Comparison of ENCODE assay signal across 8 cellular contexts in the genomic region with DNA sequence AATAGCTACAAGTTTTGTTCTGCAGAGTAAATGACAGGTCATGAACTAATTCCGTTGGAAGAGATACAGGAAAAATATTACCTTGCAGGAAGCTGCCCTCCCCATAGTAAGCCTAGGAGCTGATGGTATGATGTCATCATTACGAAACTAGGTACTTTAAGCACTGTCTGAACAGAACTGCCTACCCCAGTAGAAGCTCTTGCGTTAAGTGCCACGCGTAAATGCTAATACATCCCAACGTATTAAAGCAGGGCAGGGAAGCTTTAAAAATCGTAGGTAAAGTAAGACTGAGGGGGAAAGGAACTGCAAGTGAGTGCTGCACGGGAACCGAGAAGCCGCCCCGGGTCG. TPM values are rescaled to one million over a fixed set of nuclear protein-coding genes. Genes with fewer than 3 reads are reported as not detected.
DNase-seq lines count a peak whose midpoint lies in the region; ATAC-seq and TF ChIP-seq lines count a peak whose summit lies in the region.

No MANE protein-coding gene starts in this region.

- TF ChIP-seq CTCF in breast epithelium (IDR thresholded peaks at IDR 0.05), result no peak

- peak overlapping the region in 4 of 5 donors; percentile 77 to 92 (median 88) for H3K9ac ChIP-seq in subcutaneous abdominal adipose tissue (ENCODE audit: low read length in 5 of 5)

- TF ChIP-seq POLR2A in breast epithelium (IDR thresholded peaks at IDR 0.05), result no peak

- DNase-seq in Caki2 (ENCODE audit: low read depth), result peak; percentile 56
- peak; percentile 25 to 51 for DNase-seq in NOMO-1 (lab: John Stamatoyannopoulos, UW; ENCODE audit: unreplicated experiment in 2 of 2)
- no peak for DNase-seq in breast epithelium (ENCODE audit: low spot score in 2 of 2)
- DNase-seq in kidney glomerular epithelial cell (lab: John Stamatoyannopoulos, UW), result peak; percentile 53
- DNase-seq in KG1 (lab: John Stamatoyannopoulos, UW), result no peak

- intact Hi-C loops in breast epithelium (cut with DNase I; ENCODE audit: low total_unique reads), result no loop called here

- H3K4me3 ChIP-seq in breast epithelium (peak overlapping the region; percentile 80 to 100 (median 99)), subcutaneous abdominal adipose tissue (ENCODE audit: low read depth in 1 of 5, low read length in 5 of 5) (peak overlapping the region; percentile 76 to 99 (median 95))

- in situ Hi-C loops in Caki2 (cut with HindIII; ENCODE audit: low pct_unique_long_range_greater_than_20kb, low sequenced_read_pairs), result no loop called here

- no peaks in the 10 kb centered on the region for H3K36me3 ChIP-seq in breast epithelium
- no peaks in the 10 kb centered on the region for H3K36me3 ChIP-seq in subcutaneous abdominal adipose tissue (ENCODE audit: control insufficient read depth in 5 of 5, insufficient read depth in 5 of 5, low read length in 5 of 5)

- ATAC-seq in GM19438 (IDR thresholded peaks at IDR 0.05; ENCODE audit: low read depth, unreplicated experiment) (peak; percentile 52), HG03432 (IDR thresholded peaks at IDR 0.05; ENCODE audit: unreplicated experiment) (peak; percentile 60)

- H3K4me1 ChIP-seq in breast epithelium, result no peaks in the 10 kb centered on the region
- peaks cover 0 to 17% (median 10%) of the 10 kb centered on the region in 5 donors for H3K4me1 ChIP-seq in subcutaneous abdominal adipose tissue (ENCODE audit: control insufficient read depth in 5 of 5, insufficient read depth in 5 of 5, low read length in 5 of 5)

- no peaks in the 10 kb centered on the region for H3K27me3 ChIP-seq in breast epithelium
- H3K27me3 ChIP-seq in subcutaneous abdominal adipose tissue (ENCODE audit: control insufficient read depth in 5 of 5, insufficient read depth in 4 of 5, low read length in 5 of 5), result no peaks in the 10 kb centered on the region

- H3K27ac ChIP-seq in breast epithelium, result peak overlapping the region; percentile 85 to 90
- peak overlapping the region; percentile 65 for H3K27ac ChIP-seq in subcutaneous abdominal adipose tissue (ENCODE audit: low read depth, low read length)

- no peaks in the 10 kb centered on the region for H3K9me3 ChIP-seq in breast epithelium
- H3K9me3 ChIP-seq in subcutaneous abdominal adipose tissue (ENCODE audit: control insufficient read depth in 5 of 5, low read length in 5 of 5), result no peaks in the 10 kb centered on the region

RNA-seq across cellular contexts. Expression of a gene that starts 0.6 kb away (rescaled TPM):
- 27.8 and 31.4 TPM in 2 replicates for total RNA-seq in Caki2 (2014; rRNA removed; shearing (Covaris generic); ENCODE audit: low replicate concordance)
- total RNA-seq in breast epithelium, result 10 to 100 TPM; 65.3 to 70.7 (median 67.2) TPM

RNA-seq across cellular contexts. Expression of a gene that starts 37.3 kb away (rescaled TPM):
- total RNA-seq in Caki2 (2014; rRNA removed; shearing (Covaris generic); ENCODE audit: low replicate concordance), result 6.6 and 7.5 TPM in 2 replicates
- 1 to 10 TPM in 1 of 3 donors, under 1 TPM in 2; under 0.01 to 1.3 (median 0.59) TPM for total RNA-seq in breast epithelium

Comparison
In these comparisons a context has a peak if more than half of its experiments do, and no peak if none do; other contexts are left out.
1. DNase-seq: peak in Caki2 (single experiment), NOMO-1 (2 of 2) and kidney glomerular epithelial cell (single experiment); none in breast epithelium (0 of 2) and KG1 (single experiment).